In the genomic region with DNA sequence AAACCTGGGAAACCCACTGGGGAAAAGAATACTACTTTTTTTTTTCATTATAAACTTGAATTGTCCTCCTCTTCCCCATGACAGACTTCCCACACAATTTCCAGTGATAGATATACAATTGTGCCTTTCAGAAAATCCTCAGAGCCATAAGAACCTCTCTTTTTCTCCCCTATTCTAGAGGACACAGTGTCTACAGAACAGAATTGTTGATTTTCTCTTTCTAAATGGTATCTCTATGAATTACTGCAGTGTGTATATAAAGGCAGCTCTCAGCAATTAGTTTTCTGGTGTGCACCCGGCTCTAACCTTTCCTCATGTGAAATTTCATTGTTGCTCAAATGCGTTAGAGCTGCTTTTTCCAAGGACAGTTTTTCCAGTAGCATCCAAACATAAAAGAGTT, we compare ENCODE assay signal across 25 cellular contexts.
"Had no signal": no experiment of that assay in that cellular context is flagged by ENCODE, and none has a peak within 500 bp of the region (broad histone marks: within the 10 kb centered on the region; RNA-seq: fewer than 3 reads in every experiment).

No MANE protein-coding gene starts in this region.

- H3K4me2 ChIP-seq: PC-9, SK-N-SH had no signal

- H2AFZ ChIP-seq: PC-9 had no signal

- H3K9me3 ChIP-seq: MG63, Peyer's patch, SJSA1, SK-N-SH had no signal

- H3K9me2 ChIP-seq: SK-N-SH had no signal

- ATAC-seq: Right ventricle myocardium inferior had no signal

- H3K4me1 ChIP-seq: Peyer's patch, SJSA1 had no signal

- H3K27ac ChIP-seq: PC-9, Peyer's patch, SJSA1 had no signal

- H3K36me3 ChIP-seq: MG63, Peyer's patch, SJSA1 had no signal

- H3K4me3 ChIP-seq: MG63, PC-9, Peyer's patch, SJSA1 had no signal

- H3K9ac ChIP-seq: SK-N-SH had no signal

- H3K27me3 ChIP-seq: MG63, Peyer's patch, SJSA1 had no signal

- DNase-seq: IMR-90, Karpas-422, KG1, MG63, NCI-H1092, NCI-H1105 treated with DMSO at 0.1 percent for 48 hours, NCI-H1417 treated with DMSO at 0.1 percent for 48 hours, NCI-H146, NCI-H1694 treated with DMSO at 0.1 percent for 48 hours, NCI-H1930, NCI-H2081 treated with DMSO at 0.1 percent for 48 hours, NCI-H2171, NCI-H226, NCI-H446, NCI-H510A, NCI-H524 treated with DMSO at 0.1 percent for 48 hours, NCI-H69, NCI-H774, PC-9, Peyer's patch, SHP77 treated with DMSO at 0.1 percent for 48 hours, SK-N-SH, SW 1271 had no signal
